In the genomic region with DNA sequence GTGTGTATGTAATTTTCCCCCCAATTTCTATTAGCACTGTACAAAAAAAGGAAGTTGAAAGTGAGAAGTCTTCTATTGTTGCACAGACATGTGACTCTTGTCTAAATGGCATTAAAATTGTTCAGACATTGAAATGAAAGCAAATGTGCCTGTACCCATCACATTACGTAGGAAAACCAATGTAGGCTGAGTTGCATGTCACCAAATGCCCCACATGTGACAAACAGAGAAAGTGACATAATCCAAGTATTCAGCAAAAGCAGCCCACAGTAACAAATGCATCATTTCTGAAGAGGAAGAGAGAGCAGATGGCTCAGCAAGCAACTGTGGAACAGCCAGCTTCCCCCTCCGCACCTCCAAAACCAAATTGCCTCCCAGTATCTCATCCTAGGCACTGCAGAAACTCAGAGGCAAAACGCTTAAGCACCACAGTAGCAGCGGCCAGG, we compare ENCODE assay signal across 9 cellular contexts.
A peak's percentile ranks its signal among the peaks of the same experiment; 100 is the strongest.
DNase-seq lines count a peak whose midpoint lies in the region; ATAC-seq and TF ChIP-seq lines count a peak whose summit lies in the region.
"Had no signal": no experiment of that assay in that cellular context is flagged by ENCODE, and none has a peak within 500 bp of the region (broad histone marks: within the 10 kb centered on the region; RNA-seq: fewer than 3 reads in every experiment).

No MANE protein-coding gene starts in this region.

- H3K79me2 ChIP-seq in H9 (ENCODE audit: insufficient read depth, low read length): no peaks in the 10 kb centered on the region

- H3K79me1 ChIP-seq in H9 (ENCODE audit: insufficient read depth, low read depth, low read length, poor library complexity, severe bottlenecking): no peaks in the 10 kb centered on the region

- no peak overlapping the region for H2BK12ac ChIP-seq in H9 (ENCODE audit: insufficient read length, low read depth, low read length)

- no peak overlapping the region for H3K18ac ChIP-seq in H9 (ENCODE audit: insufficient read length, low read depth, low read length)

- no peak overlapping the region for H2BK15ac ChIP-seq in H9 (ENCODE audit: low read depth, low read length)

- no peaks in the 10 kb centered on the region for H3K27me3 Mint-ChIP-seq in activated T-cell treated with anti-CD3 and anti-CD28 coated beads, Interleukin-2, amount 50 U/mL, for 72 hours (ENCODE audit: low read depth)
- H3K27me3 Mint-ChIP-seq in activated T-cell treated with anti-CD3 and anti-CD28 coated beads, Interleukin-2, amount 50 U/mL, for 24 hours: peaks cover 8% of the 10 kb centered on the region
- no peaks in the 10 kb centered on the region for H3K27me3 Mint-ChIP-seq in H9 (ENCODE audit: low read depth)
- H3K27me3 Mint-ChIP-seq: progenitor cell of endocrine pancreas had no signal

- H4K8ac ChIP-seq in H9 (replicated peaks; ENCODE audit: insufficient read length, low read depth, low read length): no peak overlapping the region

- no peak overlapping the region for H3K27ac ChIP-seq in H9 (ENCODE audit: insufficient read length, low read depth, low read length)

- no peak overlapping the region for H3K4me2 ChIP-seq in H9 (ENCODE audit: insufficient read depth, insufficient read length, low read length)

- H3K56ac ChIP-seq in H9 (ENCODE audit: insufficient read length, low read depth, low read length): no peak overlapping the region

- no peak overlapping the region for H3K14ac ChIP-seq in H9 (ENCODE audit: insufficient read depth, low read length)

- H2BK120ac ChIP-seq in H9 (ENCODE audit: low read depth, low read length, poor library complexity, severe bottlenecking): no peak overlapping the region

- no peak overlapping the region for H2BK5ac ChIP-seq in H9 (ENCODE audit: insufficient read length, low read length)

- no peak overlapping the region for H3K27ac Mint-ChIP-seq in activated T-cell treated with anti-CD3 and anti-CD28 coated beads, Interleukin-2, amount 50 U/mL, for 72 hours
- H3K27ac Mint-ChIP-seq in activated T-cell treated with anti-CD3 and anti-CD28 coated beads, Interleukin-2, amount 50 U/mL, for 24 hours: no peak overlapping the region
- H3K27ac Mint-ChIP-seq in H9: no peak overlapping the region
- H3K27ac Mint-ChIP-seq: progenitor cell of endocrine pancreas had no signal

- H2AK5ac ChIP-seq in H9 (ENCODE audit: insufficient read length, low read length): no peak overlapping the region

- H2AFZ ChIP-seq in H9 (ENCODE audit: low read length): no peak overlapping the region

- H3T11ph ChIP-seq in H9 (ENCODE audit: low read length): no peak overlapping the region

- H3K9ac ChIP-seq in H9 (ENCODE audit: extremely low read depth, insufficient read length, low read length): no peak overlapping the region

- H4K91ac ChIP-seq in H9 (ENCODE audit: insufficient read length, low read depth, low read length): no peak overlapping the region

- H4K20me1 ChIP-seq in H9 (ENCODE audit: control insufficient read depth, insufficient read depth, insufficient read length): no peaks in the 10 kb centered on the region

- no CpG with 5 or more reads among the region's 4 CpGs for WGBS in H9 (ENCODE audit: extremely low coverage, insufficient read length, low lambda C conversion rate)

- TF ChIP-seq CTCF in H9 (conservative IDR thresholded peaks at IDR 0.05): no peak

- H3K27me3 ChIP-seq in H9 (ENCODE audit: insufficient read depth, low read length): no peaks in the 10 kb centered on the region

- peaks cover 9% of the 10 kb centered on the region for H3K4me1 Mint-ChIP-seq in activated T-cell treated with anti-CD3 and anti-CD28 coated beads, Interleukin-2, amount 50 U/mL, for 72 hours (ENCODE audit: low read depth)
- peaks cover 5% of the 10 kb centered on the region for H3K4me1 Mint-ChIP-seq in activated T-cell treated with anti-CD3 and anti-CD28 coated beads, Interleukin-2, amount 50 U/mL, for 24 hours (ENCODE audit: low read depth)
- H3K4me1 Mint-ChIP-seq in H9: no peaks in the 10 kb centered on the region

- no peak overlapping the region for H4K5ac ChIP-seq in H9 (ENCODE audit: insufficient read length, low read depth, low read length)

- peaks cover 0 to 2% of the 10 kb centered on the region in 2 donors for H3K9me3 Mint-ChIP-seq in activated T-cell treated with anti-CD3 and anti-CD28 coated beads, Interleukin-2, amount 50 U/mL, for 72 hours
- H3K9me3 Mint-ChIP-seq in activated T-cell treated with anti-CD3 and anti-CD28 coated beads, Interleukin-2, amount 50 U/mL, for 24 hours: no peaks in the 10 kb centered on the region
- H3K9me3 Mint-ChIP-seq in H9: no peaks in the 10 kb centered on the region

- H3K4ac ChIP-seq in H9 (ENCODE audit: low read depth, low read length): no peak overlapping the region

- peak; percentile 78 to 91 for ATAC-seq in activated T-cell treated with anti-CD3 and anti-CD28 coated beads, Interleukin-2, amount 50 U/mL, for 72 hours (replicated peaks in 1 of 2)
- ATAC-seq in HG02973 (IDR thresholded peaks at IDR 0.05; ENCODE audit: unreplicated experiment): peak; percentile 86

- H2BK20ac ChIP-seq in H9 (ENCODE audit: low read depth, low read length, poor library complexity, severe bottlenecking): no peak overlapping the region

- H3K4me1 ChIP-seq in H9 (ENCODE audit: insufficient read depth, low read length): no peaks in the 10 kb centered on the region

- H3K23ac ChIP-seq in H9 (ENCODE audit: insufficient read length, low read depth, low read length): no peak overlapping the region

- DNase-seq in activated T-cell treated with anti-CD3 and anti-CD28 coated beads, Interleukin-2, amount 50 U/mL, for 72 hours: peak; percentile 1 to 6
- no peak for DNase-seq in activated T-cell treated with anti-CD3 and anti-CD28 coated beads, Interleukin-2, amount 50 U/mL, for 24 hours
- DNase-seq in SIG-M5 treated with dmso at 0.1 percent for 504 hours (lab: John Stamatoyannopoulos, UW; ENCODE audit: unreplicated experiment) (peak; percentile 65), superior temporal gyrus (ENCODE audit: extremely low spot score) (peak; percentile 61), H9 (no peak), NCI-H345 treated with DMSO at 0.1 percent for 48 hours (lab: John Stamatoyannopoulos, UW; ENCODE audit: unreplicated experiment) (no peak), amniotic stem cell (lab: John Stamatoyannopoulos, UW) (no peak)

- H3K9me3 ChIP-seq in H9 (ENCODE audit: control insufficient read depth, low read depth, low read length): no peaks in the 10 kb centered on the region

- H3K4me3 Mint-ChIP-seq in activated T-cell treated with anti-CD3 and anti-CD28 coated beads, Interleukin-2, amount 50 U/mL, for 72 hours: no peak overlapping the region
- no peak overlapping the region for H3K4me3 Mint-ChIP-seq in activated T-cell treated with anti-CD3 and anti-CD28 coated beads, Interleukin-2, amount 50 U/mL, for 24 hours
- H3K4me3 Mint-ChIP-seq in H9: no peak overlapping the region

- H3K23me2 ChIP-seq in H9 (ENCODE audit: insufficient read length, low read depth, low read length, poor library complexity, severe bottlenecking): no peaks in the 10 kb centered on the region

- no peaks in the 10 kb centered on the region for H3K36me3 Mint-ChIP-seq in activated T-cell treated with anti-CD3 and anti-CD28 coated beads, Interleukin-2, amount 50 U/mL, for 72 hours (ENCODE audit: insufficient read depth in 2 of 2)
- H3K36me3 Mint-ChIP-seq in activated T-cell treated with anti-CD3 and anti-CD28 coated beads, Interleukin-2, amount 50 U/mL, for 24 hours (ENCODE audit: low read depth): no peaks in the 10 kb centered on the region
- H3K36me3 Mint-ChIP-seq in H9 (ENCODE audit: insufficient read depth in 1 of 3, low read depth in 3 of 3): no peaks in the 10 kb centered on the region

Comparison
In these comparisons a context has a peak if more than half of its experiments do, and no peak if none do; other contexts are left out.
1. DNase-seq: peak in activated T-cell treated with anti-CD3 and anti-CD28 coated beads, Interleukin-2, amount 50 U/mL, for 72 hours (2 of 2), SIG-M5 treated with dmso at 0.1 percent for 504 hours (single experiment) and superior temporal gyrus (single experiment); none in activated T-cell treated with anti-CD3 and anti-CD28 coated beads, Interleukin-2, amount 50 U/mL, for 24 hours (single experiment), H9 (single experiment), NCI-H345 treated with DMSO at 0.1 percent for 48 hours (single experiment) and amniotic stem cell (single experiment).